24 cellular contexts compared by ENCODE assay signal in the genomic region with DNA sequence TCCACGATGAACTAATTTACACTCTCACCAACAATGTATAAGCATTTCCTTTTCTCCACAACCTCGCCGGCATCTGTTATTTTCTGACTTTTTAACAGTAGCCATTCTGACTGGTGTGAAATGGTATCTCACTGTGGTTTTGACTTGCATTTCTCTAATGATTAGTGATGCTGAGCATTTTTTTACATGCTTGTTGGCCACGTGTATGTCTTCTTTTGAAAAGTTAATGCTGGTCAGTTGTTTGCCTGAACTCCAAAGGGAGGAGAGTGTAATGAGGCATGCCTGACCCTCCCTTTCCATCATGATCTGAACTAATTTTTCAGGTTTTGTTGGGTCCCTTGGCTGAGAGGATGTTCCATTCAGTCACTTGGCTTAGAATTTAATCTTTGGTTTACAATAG.
"Had no signal": no experiment of that assay in that cellular context is flagged by ENCODE, and none has a peak within 500 bp of the region (broad histone marks: within the 10 kb centered on the region; RNA-seq: fewer than 3 reads in every experiment).

No MANE protein-coding gene starts in this region.

- H3K36me3 ChIP-seq: adrenal gland, breast epithelium, neural progenitor cell, thyroid gland had no signal

- H3K9me3 Mint-ChIP-seq: central memory CD8-positive, alpha-beta T cell had no signal

- H3K27me3 Mint-ChIP-seq: activated CD8-positive, alpha-beta T cell treated with anti-CD3 and anti-CD28 coated beads for 36 hours; activated naive CD8-positive, alpha-beta T cell; central memory CD8-positive, alpha-beta T cell; progenitor cell of endocrine pancreas had no signal

- H3K27me3 ChIP-seq: adrenal gland, ascending aorta, breast epithelium, esophagus muscularis mucosa, neural progenitor cell, spleen, thyroid gland, upper lobe of right lung had no signal

- ATAC-seq: activated CD4-positive, CD25-positive, alpha-beta regulatory T cell treated with anti-CD3 and anti-CD28 coated beads, Interleukin-2, amount 50 U/mL, for 24 hours; activated CD8-positive, alpha-beta T cell treated with anti-CD3 and anti-CD28 coated beads for 36 hours; left cardiac atrium; stimulated activated naive CD8-positive, alpha-beta T cell treated with anti-CD3 and anti-CD28 coated beads, Interleukin-15, Interleukin-2, amounts not matched to agents 100 U/mL and 50 U/mL, for 24 hours; upper lobe of right lung had no signal

- H3K4me3 ChIP-seq: adrenal gland, ascending aorta, breast epithelium, esophagus muscularis mucosa, neural progenitor cell, thyroid gland, upper lobe of right lung had no signal

- H3K4me1 ChIP-seq: breast epithelium had no signal

- H3K4me3 Mint-ChIP-seq: activated CD4-positive, alpha-beta T cell treated with anti-CD3 and anti-CD28 coated beads, Interleukin-2, amount 10 ng/mL, durations not matched to agents 24 days and 14 days; activated CD8-positive, alpha-beta T cell treated with anti-CD3 and anti-CD28 coated beads for 36 hours; activated naive CD8-positive, alpha-beta T cell; central memory CD8-positive, alpha-beta T cell; memory B cell; neural progenitor cell had no signal

- DNase-seq: activated CD4-positive, alpha-beta T cell treated with anti-CD3 and anti-CD28 coated beads, Interleukin-2, amount 10 ng/mL, durations not matched to agents 24 days and 14 days; activated CD8-positive, alpha-beta T cell treated with anti-CD3 and anti-CD28 coated beads for 36 hours; activated gamma-delta T cell treated with Interleukin-2 at 50 U/mL for 16 hours; activated T-cell treated with anti-CD3 and anti-CD28 coated beads, Interleukin-2, amount 50 U/mL, for 1 hour; adrenal gland; effector memory CD4-positive, alpha-beta T cell; hippocampal formation; left cardiac atrium; spleen; stimulated activated CD4-positive, alpha-beta T cell treated with anti-CD3 and anti-CD28 coated beads, Interleukin-4, amount 100 ng/mL, for 24 hours; stimulated activated naive CD8-positive, alpha-beta T cell treated with anti-CD3 and anti-CD28 coated beads, Interleukin-15, Interleukin-2, amounts not matched to agents 100 U/mL and 50 U/mL, for 24 hours; SW 1271; thyroid gland; upper lobe of right lung had no signal

- H3K27ac Mint-ChIP-seq: activated CD4-positive, alpha-beta T cell treated with anti-CD3 and anti-CD28 coated beads, Interleukin-2, amount 10 ng/mL, durations not matched to agents 24 days and 14 days; activated CD8-positive, alpha-beta T cell treated with anti-CD3 and anti-CD28 coated beads for 36 hours; activated naive CD8-positive, alpha-beta T cell; memory B cell; neural progenitor cell; progenitor cell of endocrine pancreas had no signal

- H3K9me3 ChIP-seq: adrenal gland, ascending aorta, breast epithelium, esophagus muscularis mucosa, spleen, thyroid gland, upper lobe of right lung had no signal

- H3K27ac ChIP-seq: adrenal gland, breast epithelium, neural progenitor cell, thyroid gland, upper lobe of right lung, VCaP had no signal
